8 cellular contexts compared by ENCODE assay signal in the genomic region with DNA sequence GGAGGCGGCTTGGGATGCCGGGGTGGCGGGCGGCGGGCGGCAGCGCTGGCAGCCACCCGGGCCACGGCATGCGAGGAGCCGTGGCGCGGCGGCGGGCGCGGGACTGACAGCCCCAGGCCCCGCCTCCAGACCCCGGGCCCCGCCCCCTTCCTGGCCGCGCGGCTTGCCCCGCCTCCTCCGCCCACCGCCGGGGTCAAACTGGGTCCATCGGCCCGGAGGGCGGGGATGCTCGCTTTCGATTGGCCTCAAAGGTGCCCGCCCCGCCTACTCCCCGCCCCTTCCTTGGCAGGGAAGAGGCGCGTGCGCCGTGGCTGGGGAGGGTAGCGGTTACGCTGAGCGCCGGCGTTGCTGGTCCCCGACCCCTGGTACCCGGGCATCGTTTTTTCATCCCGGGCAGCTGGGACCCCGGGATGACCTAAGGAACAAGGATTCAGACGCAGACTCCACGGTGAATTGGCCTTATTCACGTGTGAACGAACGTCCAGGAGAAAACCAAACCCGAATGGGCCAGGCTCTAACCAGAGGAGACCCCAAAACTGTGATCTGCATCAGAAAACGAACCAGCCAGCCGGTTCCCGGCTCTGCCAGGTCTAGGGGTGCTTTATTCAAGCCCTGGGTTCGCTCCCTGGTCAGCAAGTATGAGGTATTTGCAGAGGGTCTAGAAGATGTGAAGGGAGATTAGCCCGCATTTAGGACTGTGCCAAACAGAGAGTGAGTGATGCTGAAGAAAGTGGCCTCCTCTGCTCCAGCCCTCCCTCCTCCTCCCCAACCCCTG.
DNase-seq lines count a peak whose midpoint lies in the region; ATAC-seq, FAIRE-seq and TF ChIP-seq lines count a peak whose summit lies in the region.

No MANE protein-coding gene starts in this region.

- H3K27ac ChIP-seq in colonic mucosa (no peak overlapping the region), layer of hippocampus (ENCODE audit: low read depth, low read length) (peak overlapping the region; percentile 58)

- intact Hi-C loops in activated CD4-positive, alpha-beta T cell treated with anti-CD3 and anti-CD28 coated beads for 36 hours (cut with DNase I, micrococcal nuclease), result loop anchor here (1.0 to 10.0 kb wide), 17 partner anchors 19 to 811 kb away; partner anchors contain the start of genes C1orf50 (in 1 of the 2), CCDC30 (in 1 of the 2), FOXO6 (in 1 of the 2) and HIVEP3 (in 1 of the 2)
- intact Hi-C loops in colonic mucosa (cut with DNase I), result no loop called here

- no peaks in the 10 kb centered on the region for H3K9me3 ChIP-seq in BE2C
- no peaks in the 10 kb centered on the region for H3K9me3 ChIP-seq in colonic mucosa

- no peak for TF ChIP-seq CTCF in BE2C (IDR thresholded peaks at IDR 0.05; ENCODE audit: low read depth, low read length)
- no peak for TF ChIP-seq CTCF in colonic mucosa (IDR thresholded peaks at IDR 0.05)

- peaks cover 35% of the 10 kb centered on the region for H3K4me1 Mint-ChIP-seq in activated CD4-positive, alpha-beta T cell treated with anti-CD3 and anti-CD28 coated beads for 36 hours

- CTCF ChIA-PET in activated CD4-positive, alpha-beta T cell treated with anti-CD3 and anti-CD28 coated beads for 36 hours (lab: Charles Lee), result no interaction called here

- peak overlapping the region; percentile 76 for H3K4me3 Mint-ChIP-seq in activated CD4-positive, alpha-beta T cell treated with anti-CD3 and anti-CD28 coated beads for 36 hours

- peak; percentile 93 for DNase-seq in BE2C
- peak; percentile 97 for DNase-seq in GM19239 (ENCODE audit: insufficient read length, low spot score)
- DNase-seq in NCI-H446 treated with DMSO at 0.1 percent for 48 hours (lab: John Stamatoyannopoulos, UW), result peak; percentile 79
- DNase-seq in activated CD4-positive, alpha-beta T cell treated with anti-CD3 and anti-CD28 coated beads for 36 hours, result peak; percentile 99
- peak; percentile 98 for DNase-seq in colonic mucosa
- peak; percentile 95 to 99 for DNase-seq in stimulated activated CD4-positive, alpha-beta T cell treated with anti-CD3 and anti-CD28 coated beads, Interleukin-1b, Interleukin-23, amount 100 ng/mL, for 1 hour (ENCODE audit: low read depth in 2 of 2)

- no peaks in the 10 kb centered on the region for H3K4me1 ChIP-seq in BE2C
- H3K4me1 ChIP-seq in colonic mucosa, result peaks cover 7% of the 10 kb centered on the region

- no peaks in the 10 kb centered on the region for H3K27me3 Mint-ChIP-seq in activated CD4-positive, alpha-beta T cell treated with anti-CD3 and anti-CD28 coated beads for 36 hours

- H3K36me3 Mint-ChIP-seq in activated CD4-positive, alpha-beta T cell treated with anti-CD3 and anti-CD28 coated beads for 36 hours (ENCODE audit: low read depth), result no peaks in the 10 kb centered on the region

- H3K4me3 ChIP-seq in BE2C (ENCODE audit: low read depth, low read length) (peak overlapping the region; percentile 67), colonic mucosa (peak overlapping the region; percentile 88)

- peak; percentile 95 for ATAC-seq in HG03439 (IDR thresholded peaks at IDR 0.05; ENCODE audit: unreplicated experiment)
- peak; percentile 92 for ATAC-seq in activated CD4-positive, alpha-beta T cell treated with anti-CD3 and anti-CD28 coated beads for 36 hours

- H3K9ac ChIP-seq in colonic mucosa (ENCODE audit: low read depth in 2 of 2, low read length in 2 of 2), result peak overlapping the region; percentile 65 to 74

- no peaks in the 10 kb centered on the region for H3K36me3 ChIP-seq in BE2C
- no peaks in the 10 kb centered on the region for H3K36me3 ChIP-seq in colonic mucosa

- no peaks in the 10 kb centered on the region for H3K9me3 Mint-ChIP-seq in activated CD4-positive, alpha-beta T cell treated with anti-CD3 and anti-CD28 coated beads for 36 hours (ENCODE audit: low read depth)

- H3K27me3 ChIP-seq in BE2C (peaks cover 14% of the 10 kb centered on the region), colonic mucosa (no peaks in the 10 kb centered on the region), layer of hippocampus (ENCODE audit: control insufficient read depth, insufficient read depth, low read length) (no peaks in the 10 kb centered on the region)

- POLR2A ChIA-PET in activated CD4-positive, alpha-beta T cell treated with anti-CD3 and anti-CD28 coated beads for 36 hours (lab: Charles Lee), result no interaction called here

- peak; percentile 89 for FAIRE-seq in GM19239 (lab: Jason Lieb, UNC)

- H3K27ac Mint-ChIP-seq in activated CD4-positive, alpha-beta T cell treated with anti-CD3 and anti-CD28 coated beads for 36 hours, result peak overlapping the region; percentile 72
